2 cellular contexts compared by ENCODE assay signal in the genomic region with DNA sequence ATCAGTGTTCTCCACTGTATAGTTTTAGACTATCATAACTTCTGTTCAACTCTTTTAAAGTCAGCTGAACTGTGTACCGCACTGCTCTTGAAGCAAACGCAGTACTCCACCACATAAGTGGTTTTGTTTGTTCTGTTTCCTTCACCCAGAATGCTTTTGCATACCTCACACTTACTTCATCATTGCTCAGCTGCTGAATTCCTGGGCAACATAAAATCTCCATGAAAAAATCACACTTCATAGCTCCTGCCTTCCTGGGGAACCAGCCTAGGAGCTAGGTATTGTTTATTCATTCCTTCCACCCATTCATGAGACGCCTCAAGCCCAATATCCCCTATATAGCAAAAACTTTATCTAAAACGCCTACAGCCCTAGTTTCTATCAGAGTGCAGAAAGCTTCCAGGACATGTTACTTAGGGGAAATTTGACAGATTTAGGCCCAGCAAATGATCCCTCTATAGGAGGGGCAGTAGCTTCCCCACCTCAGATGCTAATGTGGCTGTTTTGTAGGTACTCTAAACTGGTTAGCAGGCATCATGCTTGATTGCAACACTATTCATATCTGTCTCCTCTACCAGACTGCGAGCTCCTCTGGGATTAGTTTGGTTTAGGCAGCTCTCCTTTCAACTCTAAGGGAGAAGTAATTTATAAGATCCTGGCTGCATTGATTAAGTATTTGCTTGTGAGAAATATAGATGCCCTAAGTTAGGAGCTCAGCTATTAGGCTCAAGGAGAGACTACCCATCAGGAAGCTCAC.
TF ChIP-seq lines count a peak whose summit lies in the region.

No MANE protein-coding gene starts in this region.

TF ChIP-seq in GM23338, 12 proteins besides CTCF, POLR2A, EP300 and RAD21 (continues in another document):
- TF ChIP-seq STAT1 (IDR thresholded peaks at IDR 0.05; ENCODE audit: unreplicated experiment) (no peak), ZNF114 (CRISPR knock-in tag; IDR thresholded peaks at IDR 0.05) (no peak), JUNB (IDR thresholded peaks at IDR 0.05; ENCODE audit: unreplicated experiment) (no peak), CREB1 (CRISPR knock-in tag; IDR thresholded peaks at IDR 0.05; ENCODE audit: low read depth) (no peak), EZH2phosphoT487 (IDR thresholded peaks at IDR 0.05; ENCODE audit: unreplicated experiment) (no peak), NANOG (IDR thresholded peaks at IDR 0.05; ENCODE audit: borderline replicate concordance) (no peak)
- TF ChIP-seq, protein P1, sequence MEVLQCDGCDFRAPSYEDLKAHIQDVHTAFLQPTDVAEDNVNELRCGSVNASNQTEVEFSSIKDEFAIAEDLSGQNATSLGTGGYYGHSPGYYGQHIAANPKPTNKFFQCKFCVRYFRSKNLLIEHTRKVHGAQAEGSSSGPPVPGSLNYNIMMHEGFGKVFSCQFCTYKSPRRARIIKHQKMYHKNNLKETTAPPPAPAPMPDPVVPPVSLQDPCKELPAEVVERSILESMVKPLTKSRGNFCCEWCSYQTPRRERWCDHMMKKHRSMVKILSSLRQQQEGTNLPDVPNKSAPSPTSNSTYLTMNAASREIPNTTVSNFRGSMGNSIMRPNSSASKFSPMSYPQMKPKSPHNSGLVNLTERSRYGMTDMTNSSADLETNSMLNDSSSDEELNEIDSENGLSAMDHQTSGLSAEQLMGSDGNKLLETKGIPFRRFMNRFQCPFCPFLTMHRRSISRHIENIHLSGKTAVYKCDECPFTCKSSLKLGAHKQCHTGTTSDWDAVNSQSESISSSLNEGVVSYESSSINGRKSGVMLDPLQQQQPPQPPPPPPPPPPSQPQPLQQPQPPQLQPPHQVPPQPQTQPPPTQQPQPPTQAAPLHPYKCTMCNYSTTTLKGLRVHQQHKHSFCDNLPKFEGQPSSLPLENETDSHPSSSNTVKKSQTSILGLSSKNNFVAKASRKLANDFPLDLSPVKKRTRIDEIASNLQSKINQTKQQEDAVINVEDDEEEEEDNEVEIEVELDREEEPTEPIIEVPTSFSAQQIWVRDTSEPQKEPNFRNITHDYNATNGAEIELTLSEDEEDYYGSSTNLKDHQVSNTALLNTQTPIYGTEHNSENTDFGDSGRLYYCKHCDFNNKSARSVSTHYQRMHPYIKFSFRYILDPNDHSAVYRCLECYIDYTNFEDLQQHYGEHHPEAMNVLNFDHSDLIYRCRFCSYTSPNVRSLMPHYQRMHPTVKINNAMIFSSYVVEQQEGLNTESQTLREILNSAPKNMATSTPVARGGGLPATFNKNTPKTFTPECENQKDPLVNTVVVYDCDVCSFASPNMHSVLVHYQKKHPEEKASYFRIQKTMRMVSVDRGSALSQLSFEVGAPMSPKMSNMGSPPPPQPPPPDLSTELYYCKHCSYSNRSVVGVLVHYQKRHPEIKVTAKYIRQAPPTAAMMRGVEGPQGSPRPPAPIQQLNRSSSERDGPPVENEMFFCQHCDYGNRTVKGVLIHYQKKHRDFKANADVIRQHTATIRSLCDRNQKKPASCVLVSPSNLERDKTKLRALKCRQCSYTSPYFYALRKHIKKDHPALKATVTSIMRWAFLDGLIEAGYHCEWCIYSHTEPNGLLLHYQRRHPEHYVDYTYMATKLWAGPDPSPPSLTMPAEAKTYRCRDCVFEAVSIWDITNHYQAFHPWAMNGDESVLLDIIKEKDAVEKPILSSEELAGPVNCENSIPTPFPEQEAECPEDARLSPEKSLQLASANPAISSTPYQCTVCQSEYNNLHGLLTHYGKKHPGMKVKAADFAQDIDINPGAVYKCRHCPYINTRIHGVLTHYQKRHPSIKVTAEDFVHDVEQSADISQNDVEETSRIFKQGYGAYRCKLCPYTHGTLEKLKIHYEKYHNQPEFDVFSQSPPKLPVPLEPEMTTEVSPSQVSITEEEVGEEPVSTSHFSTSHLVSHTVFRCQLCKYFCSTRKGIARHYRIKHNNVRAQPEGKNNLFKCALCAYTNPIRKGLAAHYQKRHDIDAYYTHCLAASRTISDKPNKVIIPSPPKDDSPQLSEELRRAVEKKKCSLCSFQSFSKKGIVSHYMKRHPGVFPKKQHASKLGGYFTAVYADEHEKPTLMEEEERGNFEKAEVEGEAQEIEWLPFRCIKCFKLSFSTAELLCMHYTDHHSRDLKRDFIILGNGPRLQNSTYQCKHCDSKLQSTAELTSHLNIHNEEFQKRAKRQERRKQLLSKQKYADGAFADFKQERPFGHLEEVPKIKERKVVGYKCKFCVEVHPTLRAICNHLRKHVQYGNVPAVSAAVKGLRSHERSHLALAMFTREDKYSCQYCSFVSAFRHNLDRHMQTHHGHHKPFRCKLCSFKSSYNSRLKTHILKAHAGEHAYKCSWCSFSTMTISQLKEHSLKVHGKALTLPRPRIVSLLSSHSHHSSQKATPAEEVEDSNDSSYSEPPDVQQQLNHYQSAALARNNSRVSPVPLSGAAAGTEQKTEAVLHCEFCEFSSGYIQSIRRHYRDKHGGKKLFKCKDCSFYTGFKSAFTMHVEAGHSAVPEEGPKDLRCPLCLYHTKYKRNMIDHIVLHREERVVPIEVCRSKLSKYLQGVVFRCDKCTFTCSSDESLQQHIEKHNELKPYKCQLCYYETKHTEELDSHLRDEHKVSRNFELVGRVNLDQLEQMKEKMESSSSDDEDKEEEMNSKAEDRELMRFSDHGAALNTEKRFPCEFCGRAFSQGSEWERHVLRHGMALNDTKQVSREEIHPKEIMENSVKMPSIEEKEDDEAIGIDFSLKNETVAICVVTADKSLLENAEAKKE (CRISPR knock-in tag; IDR thresholded peaks at IDR 0.05) = no peak
- TF ChIP-seq, protein P2, sequence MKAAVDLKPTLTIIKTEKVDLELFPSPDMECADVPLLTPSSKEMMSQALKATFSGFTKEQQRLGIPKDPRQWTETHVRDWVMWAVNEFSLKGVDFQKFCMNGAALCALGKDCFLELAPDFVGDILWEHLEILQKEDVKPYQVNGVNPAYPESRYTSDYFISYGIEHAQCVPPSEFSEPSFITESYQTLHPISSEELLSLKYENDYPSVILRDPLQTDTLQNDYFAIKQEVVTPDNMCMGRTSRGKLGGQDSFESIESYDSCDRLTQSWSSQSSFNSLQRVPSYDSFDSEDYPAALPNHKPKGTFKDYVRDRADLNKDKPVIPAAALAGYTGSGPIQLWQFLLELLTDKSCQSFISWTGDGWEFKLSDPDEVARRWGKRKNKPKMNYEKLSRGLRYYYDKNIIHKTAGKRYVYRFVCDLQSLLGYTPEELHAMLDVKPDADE (IDR thresholded peaks at IDR 0.05) = no peak

TF ChIP-seq in SK-N-SH, 30 proteins besides CTCF, POLR2A, EP300 and RAD21:
- TF ChIP-seq TEAD4 (IDR thresholded peaks at IDR 0.05; ENCODE audit: borderline replicate concordance, insufficient read depth) (no peak), CHD2 (IDR thresholded peaks at IDR 0.05; ENCODE audit: low read length, partially characterized antibody) (no peak), REST (IDR thresholded peaks at IDR 0.05; ENCODE audit: low read depth, low read length) (no peak), RXRA (IDR thresholded peaks at IDR 0.05; ENCODE audit: borderline replicate concordance, low read depth) (no peak), RCOR1 (IDR thresholded peaks at IDR 0.05; ENCODE audit: low read length) (no peak), NFIC (IDR thresholded peaks at IDR 0.05; ENCODE audit: borderline replicate concordance) (no peak), USF1 (IDR thresholded peaks at IDR 0.05; ENCODE audit: borderline replicate concordance, low read depth) (no peak), GATA2 (CRISPR knock-in tag; IDR thresholded peaks at IDR 0.05) (no peak), YY1 (IDR thresholded peaks at IDR 0.05; ENCODE audit: low read depth) (no peak), GABPA (IDR thresholded peaks at IDR 0.05; ENCODE audit: low read depth) (no peak), TCF12 (IDR thresholded peaks at IDR 0.05) (no peak)
- TF ChIP-seq, protein P3, sequence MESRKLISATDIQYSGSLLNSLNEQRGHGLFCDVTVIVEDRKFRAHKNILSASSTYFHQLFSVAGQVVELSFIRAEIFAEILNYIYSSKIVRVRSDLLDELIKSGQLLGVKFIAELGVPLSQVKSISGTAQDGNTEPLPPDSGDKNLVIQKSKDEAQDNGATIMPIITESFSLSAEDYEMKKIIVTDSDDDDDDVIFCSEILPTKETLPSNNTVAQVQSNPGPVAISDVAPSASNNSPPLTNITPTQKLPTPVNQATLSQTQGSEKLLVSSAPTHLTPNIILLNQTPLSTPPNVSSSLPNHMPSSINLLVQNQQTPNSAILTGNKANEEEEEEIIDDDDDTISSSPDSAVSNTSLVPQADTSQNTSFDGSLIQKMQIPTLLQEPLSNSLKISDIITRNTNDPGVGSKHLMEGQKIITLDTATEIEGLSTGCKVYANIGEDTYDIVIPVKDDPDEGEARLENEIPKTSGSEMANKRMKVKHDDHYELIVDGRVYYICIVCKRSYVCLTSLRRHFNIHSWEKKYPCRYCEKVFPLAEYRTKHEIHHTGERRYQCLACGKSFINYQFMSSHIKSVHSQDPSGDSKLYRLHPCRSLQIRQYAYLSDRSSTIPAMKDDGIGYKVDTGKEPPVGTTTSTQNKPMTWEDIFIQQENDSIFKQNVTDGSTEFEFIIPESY (IDR thresholded peaks at IDR 0.05; ENCODE audit: borderline replicate concordance, low read depth) = no peak
TF ChIP-seq in SK-N-SH: peak in this region for 0.
